25 cellular contexts compared by ENCODE assay signal in the genomic region with DNA sequence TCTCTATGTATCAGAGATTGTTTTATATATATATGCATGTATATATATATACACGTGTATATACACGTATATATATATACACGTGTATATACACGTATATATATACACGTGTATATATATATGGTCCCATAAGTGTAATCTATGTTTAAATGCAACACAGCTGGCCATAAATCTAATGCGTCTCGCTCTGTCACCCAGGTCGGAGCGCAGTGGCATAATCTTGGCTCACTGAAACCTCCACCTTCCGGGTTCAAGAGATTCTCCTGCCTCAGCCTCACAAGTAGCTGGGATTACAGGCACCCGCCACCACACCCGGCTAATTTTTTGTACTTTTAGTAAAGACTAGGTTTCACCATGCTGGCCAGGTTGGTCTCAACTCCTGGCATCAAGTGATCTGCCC.
"Had no signal": no experiment of that assay in that cellular context is flagged by ENCODE, and none has a peak within 500 bp of the region (broad histone marks: within the 10 kb centered on the region; RNA-seq: fewer than 3 reads in every experiment).

No MANE protein-coding gene starts in this region.

- FAIRE-seq: islet of Langerhans, small intestine had no signal

- H3K27me3 ChIP-seq: colonic mucosa, gastroesophageal sphincter, heart left ventricle, neural progenitor cell, suprapubic skin had no signal

- H3K27ac ChIP-seq: colonic mucosa, gastroesophageal sphincter, neural progenitor cell, parathyroid adenoma, prostate gland had no signal

- ATAC-seq: natural killer cell; stimulated activated naive CD8-positive, alpha-beta T cell treated with anti-CD3 and anti-CD28 coated beads, Interleukin-15, amount 100 ng/mL, for 72 hours had no signal

- H3K4me3 Mint-ChIP-seq: central memory CD8-positive, alpha-beta T cell; dendritic cell treated with granulocyte-macrophage colony-stimulating factor and Interleukin-4, amounts not matched to agents 40 ng/mL and 50 ng/mL, for 4 days; endodermal cell; natural killer cell; neural progenitor cell; stimulated activated naive CD8-positive, alpha-beta T cell treated with anti-CD3 and anti-CD28 coated beads, Interleukin-15, amount 100 ng/mL, for 72 hours had no signal

- H3K4me1 Mint-ChIP-seq: central memory CD8-positive, alpha-beta T cell; endodermal cell; natural killer cell; neural progenitor cell; stimulated activated naive CD8-positive, alpha-beta T cell treated with anti-CD3 and anti-CD28 coated beads, Interleukin-15, amount 100 ng/mL, for 72 hours had no signal

- H3K9me3 Mint-ChIP-seq: central memory CD8-positive, alpha-beta T cell; dendritic cell treated with granulocyte-macrophage colony-stimulating factor and Interleukin-4, amounts not matched to agents 40 ng/mL and 50 ng/mL, for 4 days; endodermal cell; natural killer cell; neural progenitor cell; stimulated activated naive CD8-positive, alpha-beta T cell treated with anti-CD3 and anti-CD28 coated beads, Interleukin-15, amount 100 ng/mL, for 72 hours had no signal

- H3K4me1 ChIP-seq: colonic mucosa, gastroesophageal sphincter, neural progenitor cell, parathyroid adenoma, prostate gland had no signal

- H3K4me3 ChIP-seq: colonic mucosa, gastroesophageal sphincter, heart left ventricle, neural progenitor cell, prostate gland, suprapubic skin had no signal

- H3K9ac ChIP-seq: neural progenitor cell, parathyroid adenoma had no signal

- H3K36me3 Mint-ChIP-seq: natural killer cell, neural progenitor cell had no signal

- H3K27ac Mint-ChIP-seq: dendritic cell treated with granulocyte-macrophage colony-stimulating factor and Interleukin-4, amounts not matched to agents 40 ng/mL and 50 ng/mL, for 4 days; endodermal cell; natural killer cell; neural progenitor cell; stimulated activated naive CD8-positive, alpha-beta T cell treated with anti-CD3 and anti-CD28 coated beads, Interleukin-15, amount 100 ng/mL, for 72 hours had no signal

- H3K36me3 ChIP-seq: colonic mucosa, gastroesophageal sphincter, heart left ventricle, neural progenitor cell, prostate gland, suprapubic skin had no signal

- H3K9me3 ChIP-seq: colonic mucosa, gastroesophageal sphincter, heart left ventricle, prostate gland, suprapubic skin had no signal

- H3K27me3 Mint-ChIP-seq: central memory CD8-positive, alpha-beta T cell; dendritic cell treated with granulocyte-macrophage colony-stimulating factor and Interleukin-4, amounts not matched to agents 40 ng/mL and 50 ng/mL, for 4 days; stimulated activated naive CD8-positive, alpha-beta T cell treated with anti-CD3 and anti-CD28 coated beads, Interleukin-15, amount 100 ng/mL, for 72 hours had no signal

- DNase-seq: effector CD8-positive, alpha-beta T cell; endodermal cell; hippocampal formation; kidney glomerular epithelial cell; mesendoderm; midbrain; natural killer cell; right cardiac atrium; stimulated activated CD4-positive, alpha-beta T cell treated with anti-CD3 and anti-CD28 coated beads, Interleukin-15, amount 100 ng/mL, for 24 hours; stimulated activated CD4-positive, alpha-beta T cell treated with anti-CD3 and anti-CD28 coated beads, Interleukin-2, amount 100 ng/mL, for 48 hours; stimulated activated CD8-positive, alpha-beta memory T cell treated with anti-CD3 and anti-CD28 coated beads, Interleukin-4, amount 100 ng/mL, for 48 hours; stimulated activated naive CD4-positive, alpha-beta T cell; stimulated activated naive CD8-positive, alpha-beta T cell treated with anti-CD3 and anti-CD28 coated beads, Interleukin-15, amount 100 ng/mL, for 72 hours; trophoblast cell had no signal
